16 cellular contexts compared by ENCODE assay signal in genomic region chr2:75047189-75047812, GRCh38.
DNase-seq lines count a peak whose midpoint lies in the region; TF ChIP-seq lines count a peak whose summit lies in the region.
"Had no signal": no experiment of that assay in that cellular context is flagged by ENCODE, and none has a peak within 500 bp of the region (broad histone marks: within the 10 kb centered on the region; RNA-seq: fewer than 3 reads in every experiment).

No MANE protein-coding gene starts in this region.

- H3K9me3 ChIP-seq in GM23248 (ENCODE audit: low read depth): no peaks in the 10 kb centered on the region
- H3K9me3 ChIP-seq: right atrium auricular region had no signal

- no peak overlapping the region for H3K9ac ChIP-seq in GM23248
- H3K9ac ChIP-seq in rectal smooth muscle tissue (ENCODE audit: low read length): no peak overlapping the region

- peak; percentile 69 for DNase-seq in GM23248
- peak; percentile 15 for DNase-seq in RKO (ENCODE audit: low spot score)
- DNase-seq in epithelial cell of esophagus (ENCODE audit: low read depth): peak; percentile 59
- DNase-seq in OCI-M1 (lab: John Stamatoyannopoulos, UW): no peak
- no peak for DNase-seq in KG1 (lab: John Stamatoyannopoulos, UW)
- DNase-seq in GOT3 (lab: John Stamatoyannopoulos, UW): no peak
- no peak for DNase-seq in stimulated activated CD4-positive, alpha-beta T cell treated with anti-CD3 and anti-CD28 coated beads, Interleukin-2, amount 100 ng/mL, for 24 hours
- DNase-seq: activated CD4-positive, alpha-beta T cell treated with anti-CD3 and anti-CD28 coated beads for 4 hours; activated T-cell treated with anti-CD3 and anti-CD28 coated beads for 4 hours; COR-L47; hippocampal formation; NCI-H1694; NCI-H524 treated with DMSO at 0.1 percent for 48 hours; stimulated activated CD4-positive, alpha-beta T cell treated with anti-CD3 and anti-CD28 coated beads, Interleukin-4, amount 100 ng/mL, for 4 hours had no signal

- H3K4me2 ChIP-seq in GM23248 (ENCODE audit: unreplicated experiment): peak overlapping the region; percentile 53

- H3K9me2 ChIP-seq in GM23248 (ENCODE audit: insufficient read depth): no peaks in the 10 kb centered on the region

- H3K36me3 ChIP-seq in GM23248 (ENCODE audit: low read depth) (no peaks in the 10 kb centered on the region), rectal smooth muscle tissue (ENCODE audit: control insufficient read depth, insufficient read depth, low read length) (no peaks in the 10 kb centered on the region)
- H3K36me3 ChIP-seq: right atrium auricular region had no signal

- H3F3A ChIP-seq in GM23248 (ENCODE audit: insufficient read depth): peaks cover 21% of the 10 kb centered on the region

- H3K27ac ChIP-seq in GM23248: peak overlapping the region; percentile 55
- peak overlapping the region; percentile 17 for H3K27ac ChIP-seq in rectal smooth muscle tissue (ENCODE audit: low read depth, low read length)
- H3K27ac ChIP-seq: right atrium auricular region had no signal

- H3K27me3 ChIP-seq in GM23248 (replicated peaks; ENCODE audit: insufficient read depth): no peaks in the 10 kb centered on the region
- H3K27me3 ChIP-seq in rectal smooth muscle tissue (ENCODE audit: control insufficient read depth, insufficient read depth, low read length): no peaks in the 10 kb centered on the region
- H3K27me3 ChIP-seq: right atrium auricular region had no signal

- in situ Hi-C loops in GM23248 (cut with MboI): no loop called here

- no peaks in the 10 kb centered on the region for H4K20me1 ChIP-seq in GM23248 (ENCODE audit: insufficient read depth)

- H2AFZ ChIP-seq in GM23248: no peak overlapping the region

- H3K79me2 ChIP-seq in GM23248 (ENCODE audit: insufficient read depth): no peaks in the 10 kb centered on the region

- H3K4me1 ChIP-seq in GM23248 (ENCODE audit: insufficient read depth) (peaks cover 18% of the 10 kb centered on the region), rectal smooth muscle tissue (ENCODE audit: control insufficient read depth, insufficient read depth, low read length) (peaks cover 12% of the 10 kb centered on the region)

- H3K4me3 ChIP-seq in GM23248 (peak overlapping the region; percentile 30), epithelial cell of esophagus (ENCODE audit: low read length) (no peak overlapping the region), rectal smooth muscle tissue (ENCODE audit: low read length) (no peak overlapping the region)
- H3K4me3 ChIP-seq: right atrium auricular region had no signal

- WGBS in GM23248 (ENCODE audit: low coverage in 1 of 2, low lambda C conversion rate in 2 of 2, missing lambda C conversion rate in 2 of 2), 2 experiments: 82 to 92% methylated on average over 1 of the region's 1 CpG

- no peak for TF ChIP-seq CTCF in epithelial cell of esophagus (IDR thresholded peaks at IDR 0.05; ENCODE audit: insufficient read depth, low read depth, low read length, missing control alignments)

Comparison
In these comparisons a context has a peak if more than half of its experiments do, and no peak if none do; other contexts are left out.
1. DNase-seq: peak in GM23248 (single experiment), RKO (single experiment) and epithelial cell of esophagus (single experiment); none in OCI-M1 (single experiment), KG1 (single experiment), GOT3 (single experiment) and stimulated activated CD4-positive, alpha-beta T cell treated with anti-CD3 and anti-CD28 coated beads, Interleukin-2, amount 100 ng/mL, for 24 hours (0 of 2).